In the genomic region with DNA sequence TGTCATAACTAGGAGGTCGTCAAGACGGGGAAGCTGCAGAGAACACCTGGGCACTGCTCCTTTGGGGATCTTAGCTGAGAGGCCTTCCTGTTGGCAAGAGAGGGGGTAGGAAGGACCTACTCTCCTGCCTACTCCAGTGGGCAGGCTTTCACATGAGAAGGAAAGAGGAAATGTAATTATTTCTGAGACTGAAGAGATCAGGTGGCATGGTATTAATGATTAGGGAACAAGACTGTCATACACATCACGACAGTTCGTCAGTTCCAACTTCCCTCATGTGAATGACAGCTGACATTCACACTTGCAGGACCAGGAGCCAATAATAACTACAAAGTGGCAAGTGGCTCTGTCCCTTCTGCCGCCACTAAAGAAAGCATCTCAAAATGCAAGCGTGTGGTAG, we compare ENCODE assay signal across 15 cellular contexts.
"Had no signal": no experiment of that assay in that cellular context is flagged by ENCODE, and none has a peak within 500 bp of the region (broad histone marks: within the 10 kb centered on the region; RNA-seq: fewer than 3 reads in every experiment).

No MANE protein-coding gene starts in this region.

- ATAC-seq: activated CD4-positive, alpha-beta T cell treated with anti-CD3 and anti-CD28 coated beads for 36 hours; activated CD8-positive, alpha-beta memory T cell treated with anti-CD3 and anti-CD28 coated beads, Interleukin-2, amount 10 ng/mL, durations not matched to agents 7 days and 5 days; T-helper 17 cell had no signal

- H3K27ac ChIP-seq: coronary artery, sigmoid colon had no signal

- H3K4me1 Mint-ChIP-seq: activated CD4-positive, alpha-beta T cell treated with anti-CD3 and anti-CD28 coated beads for 36 hours had no signal

- H3K36me3 Mint-ChIP-seq: activated CD4-positive, alpha-beta memory T cell treated with anti-CD3 and anti-CD28 coated beads for 36 hours; activated CD8-positive, alpha-beta memory T cell treated with anti-CD3 and anti-CD28 coated beads, Interleukin-2, amount 10 ng/mL, durations not matched to agents 7 days and 5 days had no signal

- H3K9me3 Mint-ChIP-seq: activated CD4-positive, alpha-beta memory T cell treated with anti-CD3 and anti-CD28 coated beads for 36 hours; nephron progenitor cell had no signal

- H3K4me3 Mint-ChIP-seq: activated CD4-positive, alpha-beta memory T cell treated with anti-CD3 and anti-CD28 coated beads for 36 hours; activated CD4-positive, alpha-beta T cell treated with anti-CD3 and anti-CD28 coated beads for 36 hours; activated CD8-positive, alpha-beta memory T cell treated with anti-CD3 and anti-CD28 coated beads, Interleukin-2, amount 10 ng/mL, durations not matched to agents 7 days and 5 days; T-helper 17 cell had no signal

- H3K36me3 ChIP-seq: sigmoid colon had no signal

- H3K4me3 ChIP-seq: sigmoid colon had no signal

- H3K27ac Mint-ChIP-seq: activated CD4-positive, alpha-beta memory T cell treated with anti-CD3 and anti-CD28 coated beads for 36 hours; activated CD4-positive, alpha-beta T cell treated with anti-CD3 and anti-CD28 coated beads for 36 hours; activated CD8-positive, alpha-beta memory T cell treated with anti-CD3 and anti-CD28 coated beads, Interleukin-2, amount 10 ng/mL, durations not matched to agents 7 days and 5 days; nephron progenitor cell; T-helper 17 cell had no signal

- DNase-seq: activated CD4-positive, alpha-beta memory T cell treated with anti-CD3 and anti-CD28 coated beads for 36 hours; activated CD4-positive, alpha-beta T cell treated with anti-CD3 and anti-CD28 coated beads for 36 hours; activated CD8-positive, alpha-beta memory T cell treated with anti-CD3 and anti-CD28 coated beads, Interleukin-2, amount 10 ng/mL, durations not matched to agents 7 days and 5 days; activated naive CD4-positive, alpha-beta T cell treated with anti-CD3 and anti-CD28 coated beads, Interleukin-2, amount 50 U/mL, for 16 hours; activated T-cell treated with anti-CD3 and anti-CD28 coated beads, Interleukin-2, amount 50 U/mL, for 1 hour; central memory CD4-positive, alpha-beta T cell; effector CD4-positive, alpha-beta T cell; foreskin fibroblast; left ventricle myocardium superior; mesendoderm; nephron progenitor cell; sigmoid colon; stimulated activated CD4-positive, alpha-beta T cell treated with anti-CD3 and anti-CD28 coated beads, Interleukin-1b, Interleukin-23, amount 100 ng/mL, for 48 hours; T-helper 17 cell had no signal

- H3K9me3 ChIP-seq: sigmoid colon had no signal
